In the genomic region with DNA sequence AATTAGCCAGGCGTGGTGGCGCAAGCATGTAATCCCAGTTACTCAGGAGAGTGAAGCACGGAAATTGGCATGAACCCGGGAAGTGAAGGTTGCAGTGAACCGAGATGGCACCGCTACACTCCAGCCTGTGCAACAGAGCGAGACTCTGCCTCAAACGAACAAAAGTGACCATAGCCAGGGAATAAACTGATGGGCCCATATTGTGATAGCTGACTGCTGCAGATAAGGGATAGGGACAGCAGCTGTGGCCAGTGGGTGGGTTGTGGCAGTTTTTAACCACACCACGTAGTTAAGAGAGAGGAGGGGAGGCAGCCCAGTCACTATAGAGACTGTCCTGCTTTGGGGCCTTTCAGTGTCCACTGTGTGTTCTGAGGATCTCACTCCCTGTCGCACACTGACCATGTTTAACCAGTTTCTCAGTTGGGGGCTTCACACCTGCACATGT, we compare ENCODE assay signal across 13 cellular contexts. TPM values are rescaled to one million over a fixed set of nuclear protein-coding genes. Genes with fewer than 3 reads are reported as not detected.
DNase-seq lines count a peak whose midpoint lies in the region; ATAC-seq and TF ChIP-seq lines count a peak whose summit lies in the region.
"Had no signal": no experiment of that assay in that cellular context is flagged by ENCODE, and none has a peak within 500 bp of the region (broad histone marks: within the 10 kb centered on the region; RNA-seq: fewer than 3 reads in every experiment).

No MANE protein-coding gene starts in this region.

- 91 to 93% methylated on average over 10 of the region's 10 CpGs for WGBS in endodermal cell (ENCODE audit: insufficient coverage in 1 of 2, insufficient read length in 1 of 2), 2 experiments

- peak; percentile 0 for DNase-seq in activated CD4-positive, alpha-beta T cell treated with anti-CD3 and anti-CD28 coated beads for 48 hours
- DNase-seq in activated CD4-positive, alpha-beta T cell treated with anti-CD3 and anti-CD28 coated beads for 4 hours, result no peak
- DNase-seq in lower lobe of right lung (no peak), endodermal cell (no peak)
- DNase-seq: 8988T; CD4-positive, CD25-positive, alpha-beta regulatory T cell; naive thymus-derived CD8-positive, alpha-beta T cell; NCI-H1417; NCI-H2227 treated with DMSO at 0.1 percent for 48 hours had no signal

- H3K27me3 ChIP-seq in lower lobe of right lung (ENCODE audit: low read depth) (no peaks in the 10 kb centered on the region), stomach smooth muscle (ENCODE audit: control insufficient read depth in 1 of 2, insufficient read depth in 2 of 2, low read length in 2 of 2) (no peaks in the 10 kb centered on the region), endodermal cell (ENCODE audit: control insufficient read depth, insufficient read depth, low read length, poor library complexity, severe bottlenecking) (no peaks in the 10 kb centered on the region)

- TF ChIP-seq CTCF in lower lobe of right lung (IDR thresholded peaks at IDR 0.05), result no peak
- no peak for TF ChIP-seq CTCF in endodermal cell (conservative IDR thresholded peaks at IDR 0.05)

- no peaks in the 10 kb centered on the region for H3K4me1 ChIP-seq in lower lobe of right lung
- H3K4me1 ChIP-seq in stomach smooth muscle (ENCODE audit: control insufficient read depth, insufficient read depth, low read length), result peaks cover 22% of the 10 kb centered on the region
- no peaks in the 10 kb centered on the region for H3K4me1 ChIP-seq in endodermal cell (ENCODE audit: control insufficient read depth, insufficient read depth, low read length)

- H3K4me3 ChIP-seq in lower lobe of right lung (no peak overlapping the region), stomach smooth muscle (ENCODE audit: low read length in 2 of 2) (no peak overlapping the region), endodermal cell (ENCODE audit: low read length) (no peak overlapping the region)

- peaks cover 70% of the 10 kb centered on the region for H3K36me3 Mint-ChIP-seq in activated T-helper 17 cell treated with anti-CD3 and anti-CD28 coated beads, Interleukin-2, amount 50 U/mL, for 72 hours (ENCODE audit: low read depth)
- peaks cover 2% of the 10 kb centered on the region for H3K36me3 Mint-ChIP-seq in endodermal cell (ENCODE audit: low read depth)

- peaks cover 4% of the 10 kb centered on the region for H3K4me1 Mint-ChIP-seq in activated T-helper 17 cell treated with anti-CD3 and anti-CD28 coated beads, Interleukin-2, amount 50 U/mL, for 72 hours
- no peaks in the 10 kb centered on the region for H3K4me1 Mint-ChIP-seq in endodermal cell

- no peaks in the 10 kb centered on the region for H3K27me3 Mint-ChIP-seq in activated T-helper 17 cell treated with anti-CD3 and anti-CD28 coated beads, Interleukin-2, amount 50 U/mL, for 72 hours
- H3K27me3 Mint-ChIP-seq in endodermal cell (ENCODE audit: insufficient read depth), result no peaks in the 10 kb centered on the region
- H3K27me3 Mint-ChIP-seq: CD4-positive, CD25-positive, alpha-beta regulatory T cell; naive thymus-derived CD8-positive, alpha-beta T cell had no signal

- H3K4me3 Mint-ChIP-seq in activated T-helper 17 cell treated with anti-CD3 and anti-CD28 coated beads, Interleukin-2, amount 50 U/mL, for 72 hours, result no peak overlapping the region
- no peak overlapping the region for H3K4me3 Mint-ChIP-seq in endodermal cell
- H3K4me3 Mint-ChIP-seq: CD4-positive, CD25-positive, alpha-beta regulatory T cell; naive thymus-derived CD8-positive, alpha-beta T cell had no signal

- no peak overlapping the region for H3K9ac ChIP-seq in stomach smooth muscle (ENCODE audit: low read length in 2 of 2)
- H3K9ac ChIP-seq in endodermal cell (ENCODE audit: extremely low read depth, low read length, poor library complexity, severe bottlenecking), result no peak overlapping the region

- peak overlapping the region; percentile 48 for H3K27ac Mint-ChIP-seq in activated T-helper 17 cell treated with anti-CD3 and anti-CD28 coated beads, Interleukin-2, amount 50 U/mL, for 72 hours
- H3K27ac Mint-ChIP-seq in endodermal cell, result no peak overlapping the region

- H3K9me3 Mint-ChIP-seq in activated T-helper 17 cell treated with anti-CD3 and anti-CD28 coated beads, Interleukin-2, amount 50 U/mL, for 72 hours, result no peaks in the 10 kb centered on the region
- no peaks in the 10 kb centered on the region for H3K9me3 Mint-ChIP-seq in endodermal cell
- H3K9me3 Mint-ChIP-seq: CD4-positive, CD25-positive, alpha-beta regulatory T cell; naive thymus-derived CD8-positive, alpha-beta T cell had no signal

- H3K9me3 ChIP-seq in lower lobe of right lung (no peaks in the 10 kb centered on the region), stomach smooth muscle (ENCODE audit: control insufficient read depth in 2 of 2, low read length in 2 of 2) (no peaks in the 10 kb centered on the region), endodermal cell (ENCODE audit: control insufficient read depth, low read length) (no peaks in the 10 kb centered on the region)

- no peak for ATAC-seq in activated T-helper 17 cell treated with anti-CD3 and anti-CD28 coated beads, Interleukin-2, amount 50 U/mL, for 72 hours (replicated peaks)
- ATAC-seq in lower lobe of right lung (no peak), HG03442 (IDR thresholded peaks at IDR 0.05; ENCODE audit: unreplicated experiment) (no peak), HG02642 (IDR thresholded peaks at IDR 0.05; ENCODE audit: poor library complexity, unreplicated experiment) (no peak)
- ATAC-seq: naive thymus-derived CD8-positive, alpha-beta T cell had no signal

- peaks cover 42% of the 10 kb centered on the region for H3K36me3 ChIP-seq in lower lobe of right lung
- peaks cover 0 to 3% of the 10 kb centered on the region in 2 donors for H3K36me3 ChIP-seq in stomach smooth muscle (ENCODE audit: control insufficient read depth in 2 of 2, insufficient read depth in 2 of 2, low read length in 2 of 2)
- H3K36me3 ChIP-seq in endodermal cell (ENCODE audit: control insufficient read depth, insufficient read depth, low read length), result no peaks in the 10 kb centered on the region

- H3K27ac ChIP-seq in lower lobe of right lung (peak overlapping the region; percentile 58), stomach smooth muscle (ENCODE audit: low read length) (peak overlapping the region; percentile 92), endodermal cell (ENCODE audit: low read depth, low read length) (no peak overlapping the region)

- intact Hi-C loops in lower lobe of right lung (cut with DNase I), result no loop called here

RNA-seq across cellular contexts. Expression of a gene that starts 58.9 kb away (rescaled TPM):
- total RNA-seq in activated T-helper 17 cell treated with anti-CD3 and anti-CD28 coated beads, Interleukin-2, amount 50 U/mL, for 72 hours, result 10 to 100 TPM; 41.1 to 44.1 TPM
- total RNA-seq in lower lobe of right lung (47.3 TPM), endodermal cell (10 to 100 TPM; 39.1 to 43.4 TPM)
- polyA plus RNA-seq in endodermal cell (2013, experiment 1 of 2), result 29.2 TPM
- 28.1 TPM for polyA plus RNA-seq in endodermal cell (2013, experiment 2 of 2)
